35 cellular contexts compared by ENCODE assay signal in genomic region chr19:40494191-40494838, GRCh38.
"Had no signal": no experiment of that assay in that cellular context is flagged by ENCODE, and none has a peak within 500 bp of the region (broad histone marks: within the 10 kb centered on the region; RNA-seq: fewer than 3 reads in every experiment).

No MANE protein-coding gene starts in this region.

- H3K36me3 ChIP-seq: cardiac muscle cell had no signal

- H3K27ac ChIP-seq: cardiac muscle cell, VCaP had no signal

- H3K27ac Mint-ChIP-seq: activated B cell treated with CpG ODN at 0.5 μM for 24 hours; activated CD4-positive, alpha-beta memory T cell treated with anti-CD3 and anti-CD28 coated beads for 36 hours; activated CD4-positive, alpha-beta T cell treated with anti-CD3 and anti-CD28 coated beads, Interleukin-2, amount 10 ng/mL, durations not matched to agents 24 days and 14 days; activated naive CD4-positive, alpha-beta T cell treated with anti-CD3 and anti-CD28 coated beads, Interleukin-2, amount 10 ng/mL, durations not matched to agents 7 days and 5 days; activated naive CD4-positive, alpha-beta T cell treated with anti-CD3 and anti-CD28 coated beads, Interleukin-2, amount 50 U/mL, for 24 hours; activated naive CD8-positive, alpha-beta T cell; activated naive CD8-positive, alpha-beta T cell treated with anti-CD3 and anti-CD28 coated beads, Interleukin-2, amount 10 ng/mL, durations not matched to agents 7 days and 5 days; activated naive CD8-positive, alpha-beta T cell treated with anti-CD3 and anti-CD28 coated beads, Interleukin-2, amount 50 U/mL, for 24 hours; activated T-cell treated with anti-CD3 and anti-CD28 coated beads, Interleukin-2, amount 50 U/mL, for 72 hours; activated T-helper 1 cell treated with anti-CD3 and anti-CD28 coated beads, Interleukin-12 subunit alpha, Interleukin-12 subunit beta, Interleukin-2, Interleukin-4 antibody, amounts not matched to agents 30 ng/mL and 10 ng/mL and 1 ng/mL, durations not matched to agents 14 hours and 24 hours and 36 hours; activated T-helper 2 cell treated with anti-CD3 and anti-CD28 coated beads, Interferon-gamma antibody, Interleukin-2, Interleukin-4, amounts not matched to agents 10 μg/mL and 5 μg/mL and 100 μg/mL, durations not matched to agents 14 hours and 24 hours and 36 hours; brain; T-cell; T-helper 2 cell treated with Interferon-gamma antibody and Interleukin-4, amounts not matched to agents 5 μg/mL and 100 μg/mL, for 36 hours had no signal

- H3K4me3 Mint-ChIP-seq: activated B cell treated with CpG ODN at 0.5 μM for 24 hours; activated CD4-positive, alpha-beta memory T cell treated with anti-CD3 and anti-CD28 coated beads for 36 hours; activated CD4-positive, alpha-beta T cell treated with anti-CD3 and anti-CD28 coated beads, Interleukin-2, amount 10 ng/mL, durations not matched to agents 24 days and 14 days; activated naive CD4-positive, alpha-beta T cell treated with anti-CD3 and anti-CD28 coated beads, Interleukin-2, amount 10 ng/mL, durations not matched to agents 7 days and 5 days; activated naive CD4-positive, alpha-beta T cell treated with anti-CD3 and anti-CD28 coated beads, Interleukin-2, amount 50 U/mL, for 24 hours; activated naive CD8-positive, alpha-beta T cell; activated naive CD8-positive, alpha-beta T cell treated with anti-CD3 and anti-CD28 coated beads, Interleukin-2, amount 10 ng/mL, durations not matched to agents 7 days and 5 days; activated naive CD8-positive, alpha-beta T cell treated with anti-CD3 and anti-CD28 coated beads, Interleukin-2, amount 50 U/mL, for 24 hours; activated T-cell treated with anti-CD3 and anti-CD28 coated beads, Interleukin-2, amount 50 U/mL, for 4 hours; activated T-cell treated with anti-CD3 and anti-CD28 coated beads, Interleukin-2, amount 50 U/mL, for 72 hours; activated T-helper 1 cell treated with anti-CD3 and anti-CD28 coated beads, Interleukin-12 subunit alpha, Interleukin-12 subunit beta, Interleukin-2, Interleukin-4 antibody, amounts not matched to agents 30 ng/mL and 10 ng/mL and 1 ng/mL, durations not matched to agents 14 hours and 24 hours and 36 hours; brain; central memory CD8-positive, alpha-beta T cell; T-cell; T-helper 2 cell treated with Interferon-gamma antibody and Interleukin-4, amounts not matched to agents 5 μg/mL and 100 μg/mL, for 36 hours had no signal

- FAIRE-seq: bronchial epithelial cell, TTC549 had no signal

- H3K9me3 Mint-ChIP-seq: activated B cell treated with CpG ODN at 0.5 μM for 24 hours; activated CD4-positive, alpha-beta memory T cell treated with anti-CD3 and anti-CD28 coated beads for 36 hours; activated CD4-positive, alpha-beta T cell treated with anti-CD3 and anti-CD28 coated beads, Interleukin-2, amount 10 ng/mL, durations not matched to agents 24 days and 14 days; activated naive CD4-positive, alpha-beta T cell treated with anti-CD3 and anti-CD28 coated beads, Interleukin-2, amount 10 ng/mL, durations not matched to agents 7 days and 5 days; activated naive CD4-positive, alpha-beta T cell treated with anti-CD3 and anti-CD28 coated beads, Interleukin-2, amount 50 U/mL, for 24 hours; activated naive CD8-positive, alpha-beta T cell treated with anti-CD3 and anti-CD28 coated beads, Interleukin-2, amount 10 ng/mL, durations not matched to agents 7 days and 5 days; activated naive CD8-positive, alpha-beta T cell treated with anti-CD3 and anti-CD28 coated beads, Interleukin-2, amount 50 U/mL, for 24 hours; activated T-cell treated with anti-CD3 and anti-CD28 coated beads, Interleukin-2, amount 50 U/mL, for 4 hours; activated T-cell treated with anti-CD3 and anti-CD28 coated beads, Interleukin-2, amount 50 U/mL, for 72 hours; activated T-helper 1 cell treated with anti-CD3 and anti-CD28 coated beads, Interleukin-12 subunit alpha, Interleukin-12 subunit beta, Interleukin-2, Interleukin-4 antibody, amounts not matched to agents 30 ng/mL and 10 ng/mL and 1 ng/mL, durations not matched to agents 14 hours and 24 hours and 36 hours; activated T-helper 2 cell treated with anti-CD3 and anti-CD28 coated beads, Interferon-gamma antibody, Interleukin-2, Interleukin-4, amounts not matched to agents 10 μg/mL and 5 μg/mL and 100 μg/mL, durations not matched to agents 14 hours and 24 hours and 36 hours; central memory CD8-positive, alpha-beta T cell; T-cell; T-helper 2 cell treated with Interferon-gamma antibody and Interleukin-4, amounts not matched to agents 5 μg/mL and 100 μg/mL, for 36 hours had no signal

- DNase-seq: activated B cell treated with CpG ODN at 0.5 μM for 24 hours; activated CD4-positive, alpha-beta memory T cell treated with anti-CD3 and anti-CD28 coated beads for 36 hours; activated CD4-positive, alpha-beta T cell treated with anti-CD3 and anti-CD28 coated beads for 4 hours; activated CD4-positive, alpha-beta T cell treated with anti-CD3 and anti-CD28 coated beads, Interleukin-2, amount 10 ng/mL, durations not matched to agents 24 days and 14 days; activated CD4-positive, alpha-beta T cell treated with anti-CD3 and anti-CD28 coated beads, Interleukin-2, amount 50 U/mL, for 1 hour; activated CD4-positive, alpha-beta T cell treated with anti-CD3 and anti-CD28 coated beads, Interleukin-2, amount 50 U/mL, for 4 hours; activated CD4-positive, CD25-positive, alpha-beta regulatory T cell treated with anti-CD3 and anti-CD28 coated beads, Interleukin-2, amount 50 U/mL, for 72 hours; activated CD8-positive, alpha-beta memory T cell treated with anti-CD3 and anti-CD28 coated beads, Interleukin-2, amount 50 U/mL, for 4 hours; activated effector memory CD4-positive, alpha-beta T cell treated with Interleukin-2 at 50 U/mL for 16 hours; activated gamma-delta T cell; activated naive CD4-positive, alpha-beta T cell treated with anti-CD3 and anti-CD28 coated beads, Interleukin-2, amount 10 ng/mL, durations not matched to agents 7 days and 5 days; activated naive CD4-positive, alpha-beta T cell treated with Interleukin-2 at 50 U/mL for 16 hours; activated naive CD8-positive, alpha-beta T cell treated with anti-CD3 and anti-CD28 coated beads, Interleukin-2, amount 10 ng/mL, durations not matched to agents 7 days and 5 days; activated naive CD8-positive, alpha-beta T cell treated with anti-CD3 and anti-CD28 coated beads, Interleukin-2, amount 50 U/mL, for 24 hours; activated T-cell treated with anti-CD3 and anti-CD28 coated beads for 4 hours; activated T-cell treated with anti-CD3 and anti-CD28 coated beads, Interleukin-2, amount 50 U/mL, for 1 hour; activated T-cell treated with anti-CD3 and anti-CD28 coated beads, Interleukin-2, amount 50 U/mL, for 4 hours; activated T-cell treated with anti-CD3 and anti-CD28 coated beads, Interleukin-2, amount 50 U/mL, for 72 hours; aorta; caudate nucleus; cerebellar nuclear complex; T-cell; T-helper 2 cell; T-helper 9 cell had no signal

- H3K27me3 Mint-ChIP-seq: activated naive CD4-positive, alpha-beta T cell treated with anti-CD3 and anti-CD28 coated beads, Interleukin-2, amount 50 U/mL, for 24 hours; central memory CD8-positive, alpha-beta T cell had no signal

- H3K4me1 Mint-ChIP-seq: activated B cell treated with CpG ODN at 0.5 μM for 24 hours; activated CD4-positive, alpha-beta T cell treated with anti-CD3 and anti-CD28 coated beads, Interleukin-2, amount 10 ng/mL, durations not matched to agents 24 days and 14 days; activated naive CD4-positive, alpha-beta T cell treated with anti-CD3 and anti-CD28 coated beads, Interleukin-2, amount 10 ng/mL, durations not matched to agents 7 days and 5 days; activated naive CD4-positive, alpha-beta T cell treated with anti-CD3 and anti-CD28 coated beads, Interleukin-2, amount 50 U/mL, for 24 hours; activated naive CD8-positive, alpha-beta T cell treated with anti-CD3 and anti-CD28 coated beads, Interleukin-2, amount 10 ng/mL, durations not matched to agents 7 days and 5 days; activated naive CD8-positive, alpha-beta T cell treated with anti-CD3 and anti-CD28 coated beads, Interleukin-2, amount 50 U/mL, for 24 hours; brain; central memory CD8-positive, alpha-beta T cell; T-cell had no signal

- H3K4me3 ChIP-seq: cardiac muscle cell had no signal

- ATAC-seq: activated naive CD8-positive, alpha-beta T cell treated with anti-CD3 and anti-CD28 coated beads, Interleukin-2, amount 50 U/mL, for 24 hours; activated T-cell treated with anti-CD3 and anti-CD28 coated beads, Interleukin-2, amount 50 U/mL, for 4 hours; activated T-cell treated with anti-CD3 and anti-CD28 coated beads, Interleukin-2, amount 50 U/mL, for 72 hours; T-cell had no signal

- H3K36me3 Mint-ChIP-seq: activated CD4-positive, alpha-beta memory T cell treated with anti-CD3 and anti-CD28 coated beads for 36 hours; activated naive CD4-positive, alpha-beta T cell treated with anti-CD3 and anti-CD28 coated beads, Interleukin-2, amount 10 ng/mL, durations not matched to agents 7 days and 5 days; activated naive CD8-positive, alpha-beta T cell treated with anti-CD3 and anti-CD28 coated beads, Interleukin-2, amount 10 ng/mL, durations not matched to agents 7 days and 5 days; T-cell had no signal
